ENCODE assay signal across 8 cellular contexts in genomic region chr6:152301021-152301805, GRCh38.
A peak's percentile ranks its signal among the peaks of the same experiment; 100 is the strongest.
DNase-seq lines count a peak whose midpoint lies in the region; ATAC-seq and TF ChIP-seq lines count a peak whose summit lies in the region.

No MANE protein-coding gene starts in this region.

- H3K4me3 ChIP-seq in right cardiac atrium (ENCODE audit: low read length): peak overlapping the region; percentile 75

- H3K27me3 ChIP-seq in right cardiac atrium (ENCODE audit: control insufficient read depth, insufficient read depth): no peaks in the 10 kb centered on the region

- peak; percentile 7 for DNase-seq in activated CD8-positive, alpha-beta memory T cell treated with anti-CD3 and anti-CD28 coated beads, Interleukin-2, amount 50 U/mL, for 1 hour (ENCODE audit: extremely low read depth)
- DNase-seq in activated CD8-positive, alpha-beta memory T cell treated with anti-CD3 and anti-CD28 coated beads for 24 hours: no peak
- DNase-seq in activated CD8-positive, alpha-beta T cell treated with anti-CD3 and anti-CD28 coated beads for 36 hours: no peak
- DNase-seq in right cardiac atrium: no peak
- DNase-seq in stimulated activated effector memory CD8-positive, alpha-beta T cell treated with anti-CD3 and anti-CD28 coated beads, Interleukin-12 subunit alpha, Interleukin-12 subunit beta, amount 100 ng/mL, for 72 hours (ENCODE audit: low spot score in 2 of 2): no peak
- DNase-seq in NK-92 (lab: John Stamatoyannopoulos, UW; ENCODE audit: unreplicated experiment): no peak
- no peak for DNase-seq in dermis blood vessel endothelial cell

- CTCF ChIA-PET in activated CD8-positive, alpha-beta T cell treated with anti-CD3 and anti-CD28 coated beads for 36 hours (lab: Charles Lee): interaction anchor here (0.7 to 8.7 kb wide), 14 partner anchors 8 to 611 kb away, joined by 3 to 93 read pairs (median 4); no protein-coding TSS in a partner anchor

- POLR2A ChIA-PET in activated CD8-positive, alpha-beta T cell treated with anti-CD3 and anti-CD28 coated beads for 36 hours (lab: Charles Lee): interaction anchor here (0.8 to 1.4 kb wide), 9 partner anchors 8 to 119 kb away, joined by 3 to 5 read pairs (median 4); no protein-coding TSS in a partner anchor

- H3K9me3 Mint-ChIP-seq in activated CD8-positive, alpha-beta T cell treated with anti-CD3 and anti-CD28 coated beads for 36 hours: no peaks in the 10 kb centered on the region
- H3K9me3 Mint-ChIP-seq in stimulated activated effector memory CD8-positive, alpha-beta T cell treated with anti-CD3 and anti-CD28 coated beads, Interleukin-12 subunit alpha, Interleukin-12 subunit beta, amount 100 ng/mL, for 72 hours: no peaks in the 10 kb centered on the region

- intact Hi-C loops in activated CD8-positive, alpha-beta T cell treated with anti-CD3 and anti-CD28 coated beads for 36 hours (cut with micrococcal nuclease): loop anchor here (5.0 kb wide), 2 partner anchors 36 to 114 kb away; no protein-coding TSS in a partner anchor
- intact Hi-C loops in right cardiac atrium (cut with DNase I): no loop called here

- peaks cover 35% of the 10 kb centered on the region for H3K4me1 Mint-ChIP-seq in activated CD8-positive, alpha-beta T cell treated with anti-CD3 and anti-CD28 coated beads for 36 hours (ENCODE audit: low read depth)
- peaks cover 35% of the 10 kb centered on the region for H3K4me1 Mint-ChIP-seq in stimulated activated effector memory CD8-positive, alpha-beta T cell treated with anti-CD3 and anti-CD28 coated beads, Interleukin-12 subunit alpha, Interleukin-12 subunit beta, amount 100 ng/mL, for 72 hours

- peaks cover 3% of the 10 kb centered on the region for H3K4me1 ChIP-seq in right cardiac atrium (ENCODE audit: control insufficient read depth, insufficient read depth, low read length)

- peak overlapping the region; percentile 99 for H3K27ac Mint-ChIP-seq in activated CD8-positive, alpha-beta T cell treated with anti-CD3 and anti-CD28 coated beads for 36 hours
- H3K27ac Mint-ChIP-seq in stimulated activated effector memory CD8-positive, alpha-beta T cell treated with anti-CD3 and anti-CD28 coated beads, Interleukin-12 subunit alpha, Interleukin-12 subunit beta, amount 100 ng/mL, for 72 hours: peak overlapping the region; percentile 94

- WGBS in right cardiac atrium: 12% methylated on average over 9 of the region's 9 CpGs

- peak overlapping the region; percentile 81 for H3K27ac ChIP-seq in right cardiac atrium (ENCODE audit: low read length)

- TF ChIP-seq CTCF in activated CD8-positive, alpha-beta T cell treated with anti-CD3 and anti-CD28 coated beads for 36 hours (IDR thresholded peaks at IDR 0.05): no peak

- no peaks in the 10 kb centered on the region for H3K36me3 Mint-ChIP-seq in activated CD8-positive, alpha-beta T cell treated with anti-CD3 and anti-CD28 coated beads for 36 hours (ENCODE audit: low read depth)
- peaks cover 10% of the 10 kb centered on the region for H3K36me3 Mint-ChIP-seq in stimulated activated effector memory CD8-positive, alpha-beta T cell treated with anti-CD3 and anti-CD28 coated beads, Interleukin-12 subunit alpha, Interleukin-12 subunit beta, amount 100 ng/mL, for 72 hours

- no peaks in the 10 kb centered on the region for H3K9me3 ChIP-seq in right cardiac atrium (ENCODE audit: control insufficient read depth, low read length)

- H3K27me3 Mint-ChIP-seq in activated CD8-positive, alpha-beta T cell treated with anti-CD3 and anti-CD28 coated beads for 36 hours: no peaks in the 10 kb centered on the region

- H3K4me3 Mint-ChIP-seq in activated CD8-positive, alpha-beta T cell treated with anti-CD3 and anti-CD28 coated beads for 36 hours: peak overlapping the region; percentile 97
- peak overlapping the region; percentile 93 for H3K4me3 Mint-ChIP-seq in stimulated activated effector memory CD8-positive, alpha-beta T cell treated with anti-CD3 and anti-CD28 coated beads, Interleukin-12 subunit alpha, Interleukin-12 subunit beta, amount 100 ng/mL, for 72 hours

- peak; percentile 22 for ATAC-seq in HG03060 (IDR thresholded peaks at IDR 0.05; ENCODE audit: low read depth, unreplicated experiment)
- ATAC-seq in activated CD8-positive, alpha-beta T cell treated with anti-CD3 and anti-CD28 coated beads for 36 hours: peak; percentile 51
- peak in 1 of 2 donors; percentile 64 for ATAC-seq in right cardiac atrium
- peak; percentile 61 for ATAC-seq in stimulated activated effector memory CD8-positive, alpha-beta T cell treated with anti-CD3 and anti-CD28 coated beads, Interleukin-12 subunit alpha, Interleukin-12 subunit beta, amount 100 ng/mL, for 72 hours
